ENCODE assay signal across 8 cellular contexts in genomic region chr17:35088647-35088910, GRCh38. TPM values are rescaled to one million over a fixed set of nuclear protein-coding genes. Genes with fewer than 3 reads are reported as not detected.
A peak's percentile ranks its signal among the peaks of the same experiment; 100 is the strongest.
DNase-seq lines count a peak whose midpoint lies in the region; ATAC-seq and TF ChIP-seq lines count a peak whose summit lies in the region.

No MANE protein-coding gene starts in this region.

- DNase-seq in Right ventricle myocardium inferior (ENCODE audit: missing footprints), result peak; percentile 74
- no peak for DNase-seq in Right ventricle myocardium superior
- no peak for DNase-seq in fibroblast of mammary gland (ENCODE audit: low read depth)
- DNase-seq in psoas muscle, result peak in 1 of 2 donors; percentile 49
- DNase-seq in hepatic stellate cell (ENCODE audit: low spot score), result no peak
- no peak for DNase-seq in activated gamma-delta T cell treated with Interleukin-2 at 50 U/mL for 16 hours

- TF ChIP-seq CTCF in fibroblast of mammary gland (conservative IDR thresholded peaks at IDR 0.05; ENCODE audit: control insufficient read depth, insufficient read depth, low read depth, low read length) (no peak), psoas muscle (IDR thresholded peaks at IDR 0.05) (no peak)

- H3K4me3 ChIP-seq in fibroblast of mammary gland (ENCODE audit: control insufficient read depth, low read depth, low read length) (peak overlapping the region; percentile 88), psoas muscle (peak overlapping the region; percentile 98)

- WGBS in psoas muscle, 3 donors, result 0 to 2% (median 0%) methylated on average over 13 of the region's 13 CpGs

- H3K27ac ChIP-seq in psoas muscle, result peak overlapping the region; percentile 47

- no peaks in the 10 kb centered on the region for H3K36me3 ChIP-seq in psoas muscle (ENCODE audit: insufficient read depth in 1 of 2, low read depth in 1 of 2)

- intact Hi-C loops in Right ventricle myocardium inferior (cut with DNase I) (loop anchor here (5.0 kb wide), 1 partner anchor 106 kb away; the partner anchor contains the start of gene LIG3), Right ventricle myocardium superior (cut with DNase I) (no loop called here), psoas muscle (cut with DNase I) (loop anchor here in 1 of 2 donors (1.0 kb wide), 1 partner anchor 89 kb away; no protein-coding TSS in a partner anchor)

- ATAC-seq in Right ventricle myocardium inferior (no peak), Right ventricle myocardium superior (ENCODE audit: poor library complexity) (no peak), SK-N-SH treated with all-trans-retinoic acid at 6 μM for 48 hours (no peak), psoas muscle (no peak), HG02973 (IDR thresholded peaks at IDR 0.05; ENCODE audit: unreplicated experiment) (no peak)

- H3K4me1 ChIP-seq in psoas muscle, result peaks cover 11% of the 10 kb centered on the region

- no peaks in the 10 kb centered on the region for H3K9me3 ChIP-seq in psoas muscle

- H3K27me3 ChIP-seq in psoas muscle (ENCODE audit: insufficient read depth in 3 of 3, low read length in 2 of 3), result no peaks in the 10 kb centered on the region

TF ChIP-seq in SK-N-SH treated with all-trans-retinoic acid at 6 μM for 48 hours, 23 proteins besides CTCF, POLR2A, EP300 and RAD21:
- 0 out of 2 replicates have a peak, but pooled peaks have one; percentile 16 for TF ChIP-seq PATZ1 (CRISPR knock-in tag; IDR thresholded peaks at IDR 0.05; ENCODE audit: borderline replicate concordance)
- no peak for TF ChIP-seq ARNTL (CRISPR knock-in tag; IDR thresholded peaks at IDR 0.05; ENCODE audit: borderline replicate concordance, low read depth)

RNA-seq across cellular contexts. Expression of gene RFFL, which starts 25.1 kb away (rescaled TPM):
- total RNA-seq in Right ventricle myocardium inferior (11.2 TPM), Right ventricle myocardium superior (10.5 TPM), psoas muscle (10 to 100 TPM; 23.6 to 39.5 (median 31.1) TPM)
- 10 to 100 TPM in 1 of 3 donors, 1 to 10 TPM in 2; 7.0 to 19.1 (median 8.6) TPM for polyA plus RNA-seq in psoas muscle

RNA-seq across cellular contexts. Expression of gene RAD51D, which starts 31.1 kb away (rescaled TPM):
- total RNA-seq in Right ventricle myocardium inferior (4.8 TPM), Right ventricle myocardium superior (4.4 TPM), psoas muscle (1 to 10 TPM; 4.0 to 6.2 (median 6.0) TPM)
- 1 to 10 TPM; 3.6 to 5.4 (median 3.9) TPM for polyA plus RNA-seq in psoas muscle

RNA-seq across cellular contexts. Expression of gene FNDC8, which starts 32.8 kb away (rescaled TPM):
- total RNA-seq in Right ventricle myocardium inferior (not detected), Right ventricle myocardium superior (not detected), psoas muscle (not detected)
- not detected for polyA plus RNA-seq in psoas muscle

RNA-seq across cellular contexts. Expression of gene NLE1, which starts 53.5 kb away (rescaled TPM):
- total RNA-seq in Right ventricle myocardium inferior, result 3.1 TPM
- total RNA-seq in Right ventricle myocardium superior, result 3.5 TPM
- total RNA-seq in psoas muscle, result 10 to 100 TPM in 2 of 4 donors, 1 to 10 TPM in 2; 9.8 to 11.9 (median 10.2) TPM
- polyA plus RNA-seq in psoas muscle, result 10 to 100 TPM in 2 of 3 donors, 1 to 10 TPM in 1; 9.1 to 15.6 (median 10.6) TPM

RNA-seq across cellular contexts. Expression of gene UNC45B, which starts 59.0 kb away (rescaled TPM):
- 223 TPM for total RNA-seq in Right ventricle myocardium inferior
- 223 TPM for total RNA-seq in Right ventricle myocardium superior
- 100 to 1,000 TPM; 109 to 395 (median 175) TPM for total RNA-seq in psoas muscle
- polyA plus RNA-seq in psoas muscle, result 10 to 100 TPM in 2 of 3 donors, 1 to 10 TPM in 1; 6.2 to 33.6 (median 33.1) TPM
